ENCODE assay signal across 27 cellular contexts in genomic region chr2:16308816-16309215, GRCh38.
"Had no signal": no experiment of that assay in that cellular context is flagged by ENCODE, and none has a peak within 500 bp of the region (broad histone marks: within the 10 kb centered on the region; RNA-seq: fewer than 3 reads in every experiment).

No MANE protein-coding gene starts in this region.

- FAIRE-seq: colon, endometrium, endothelial cell of umbilical vein, frontal cortex had no signal

- H3K36me3 ChIP-seq: colonic mucosa, esophagus muscularis mucosa, esophagus squamous epithelium, gastrocnemius medialis, gastroesophageal sphincter, heart left ventricle, heart right ventricle had no signal

- H3K9me3 ChIP-seq: colonic mucosa, esophagus muscularis mucosa, esophagus squamous epithelium, gastrocnemius medialis, gastroesophageal sphincter had no signal

- H3K4me3 ChIP-seq: colonic mucosa, coronary artery, dorsolateral prefrontal cortex, esophagus muscularis mucosa, esophagus squamous epithelium, gastrocnemius medialis, gastroesophageal sphincter, heart left ventricle, heart right ventricle had no signal

- DNase-seq: colonic mucosa; cortex of kidney; dermis blood vessel endothelial cell; dorsolateral prefrontal cortex; effector CD4-positive, alpha-beta T cell; effector CD8-positive, alpha-beta T cell; effector memory CD4-positive, alpha-beta T cell; effector memory CD8-positive, alpha-beta T cell; endodermal cell; erythroblast; esophagus squamous epithelium; foreskin fibroblast; foreskin keratinocyte; foreskin melanocyte; gastrocnemius medialis; glutamatergic neuron; head of caudate nucleus; heart left ventricle; heart right ventricle had no signal

- H3K27me3 ChIP-seq: colonic mucosa, esophagus squamous epithelium, foreskin keratinocyte had no signal

- H3K4me1 ChIP-seq: colonic mucosa, esophagus muscularis mucosa, esophagus squamous epithelium, foreskin keratinocyte, gastrocnemius medialis, gastroesophageal sphincter, heart left ventricle, heart right ventricle had no signal

- H3K27ac ChIP-seq: colonic mucosa, coronary artery, dorsolateral prefrontal cortex, epithelial cell of prostate, esophagus muscularis mucosa, esophagus squamous epithelium, foreskin keratinocyte, gastrocnemius medialis, gastroesophageal sphincter, heart left ventricle, heart right ventricle had no signal
